In genomic region chr11:93585758-93586157, GRCh38 we compare ENCODE assay signal across 17 cellular contexts. TPM values are rescaled to one million over a fixed set of nuclear protein-coding genes. Genes with fewer than 3 reads are reported as not detected.
A peak's percentile ranks its signal among the peaks of the same experiment; 100 is the strongest.
DNase-seq lines count a peak whose midpoint lies in the region; ATAC-seq, FAIRE-seq and TF ChIP-seq lines count a peak whose summit lies in the region.
"Had no signal": no experiment of that assay in that cellular context is flagged by ENCODE, and none has a peak within 500 bp of the region (broad histone marks: within the 10 kb centered on the region; RNA-seq: fewer than 3 reads in every experiment).

No MANE protein-coding gene starts in this region.

- H3K36me3 Mint-ChIP-seq in stimulated activated effector memory CD8-positive, alpha-beta T cell treated with anti-CD3 and anti-CD28 coated beads, Interleukin-12 subunit alpha, Interleukin-12 subunit beta, amount 100 ng/mL, for 72 hours: no peaks in the 10 kb centered on the region
- H3K36me3 Mint-ChIP-seq: natural killer cell treated with Interleukin-12 subunit alpha and Interleukin-12 subunit beta and Interleukin-15 and Interleukin-18, amount 100 ng/mL, for 72 hours; stimulated activated memory B cell treated with anti-CD40 and anti-IgM and Interleukin-4, amounts not matched to agents 10 μg/mL and 1 μg/mL and 100 μg/mL, for 72 hours had no signal

- H3K27me3 ChIP-seq in mammary epithelial cell (ENCODE audit: insufficient read depth, low read length) (no peaks in the 10 kb centered on the region), HepG2 (ENCODE audit: control insufficient read depth in 1 of 2, insufficient read depth in 2 of 2, low read length in 2 of 2) (peaks cover 0 to 6% of the 10 kb centered on the region in 2 experiments; a peak in 2 of 5 replicates)

- TF ChIP-seq POLR2A in A549 (IDR thresholded peaks at IDR 0.05; ENCODE audit: low read length) (no peak), HepG2 (IDR thresholded peaks at IDR 0.05; ENCODE audit: insufficient read depth in 1 of 2, low read depth in 2 of 2, low read length in 2 of 2) (no peak)

- H3K27ac ChIP-seq in A549 (peak overlapping the region in 1 of 2 experiments; percentile 72; a peak in 3 of 6 replicates), mammary epithelial cell (ENCODE audit: insufficient read depth, low read depth, low read length) (no peak overlapping the region), HepG2 (ENCODE audit: extremely low read length, insufficient read depth, low read length) (no peak overlapping the region)
- H3K27ac ChIP-seq: KMS-11 had no signal

- H3K79me2 ChIP-seq in mammary epithelial cell (ENCODE audit: insufficient read depth, low read length) (no peaks in the 10 kb centered on the region), HepG2 (ENCODE audit: insufficient read depth, low read length) (no peaks in the 10 kb centered on the region)

- H3K36me3 ChIP-seq in mammary epithelial cell (ENCODE audit: insufficient read depth, low read length) (no peaks in the 10 kb centered on the region), HepG2 (replicated peaks in 1 of 2; ENCODE audit: control insufficient read depth in 1 of 2, insufficient read depth in 2 of 2, low read length in 2 of 2) (no peaks in the 10 kb centered on the region)

- ATAC-seq in A549: peak; percentile 86 to 97
- peak; percentile 65; the same call in 2 of the 3 replicates for ATAC-seq in HepG2
- no peak for ATAC-seq in stimulated activated effector memory CD8-positive, alpha-beta T cell treated with anti-CD3 and anti-CD28 coated beads, Interleukin-12 subunit alpha, Interleukin-12 subunit beta, amount 100 ng/mL, for 72 hours
- ATAC-seq: activated CD4-positive, CD25-positive, alpha-beta regulatory T cell treated with anti-CD3 and anti-CD28 coated beads, Interleukin-2, amount 50 U/mL, for 24 hours; natural killer cell treated with Interleukin-12 subunit alpha and Interleukin-12 subunit beta and Interleukin-15 and Interleukin-18, amount 100 ng/mL, for 72 hours; stimulated activated memory B cell treated with anti-CD40 and anti-IgM and Interleukin-4, amounts not matched to agents 10 μg/mL and 1 μg/mL and 100 μg/mL, for 72 hours had no signal

- in situ Hi-C loops in mammary epithelial cell (cut with MboI; ENCODE audit: low sequenced_read_pairs in 2 of 2): no loop called here
- in situ Hi-C loops in HepG2 (cut with HindIII; ENCODE audit: extremely low pct_ligation_motif_present, low pct_unique_long_range_greater_than_20kb): no loop called here

- no peak for TF ChIP-seq EP300 in A549 (IDR thresholded peaks at IDR 0.05)
- no peak for TF ChIP-seq EP300 in HepG2 (IDR thresholded peaks at IDR 0.05; ENCODE audit: low read depth in 2 of 2, low read length in 2 of 2)
- TF ChIP-seq EP300 in HepG2 (CRISPR knock-in tag; IDR thresholded peaks at IDR 0.05; ENCODE audit: borderline replicate concordance): no peak

- H3K4me3 Mint-ChIP-seq in stimulated activated effector memory CD8-positive, alpha-beta T cell treated with anti-CD3 and anti-CD28 coated beads, Interleukin-12 subunit alpha, Interleukin-12 subunit beta, amount 100 ng/mL, for 72 hours: no peak overlapping the region
- H3K4me3 Mint-ChIP-seq: natural killer cell treated with Interleukin-12 subunit alpha and Interleukin-12 subunit beta and Interleukin-15 and Interleukin-18, amount 100 ng/mL, for 72 hours; stimulated activated memory B cell treated with anti-CD40 and anti-IgM and Interleukin-4, amounts not matched to agents 10 μg/mL and 1 μg/mL and 100 μg/mL, for 72 hours had no signal

- no peak for TF ChIP-seq CTCF in A549 (IDR thresholded peaks at IDR 0.05)
- no peak for TF ChIP-seq CTCF in mammary epithelial cell (conservative IDR thresholded peaks at IDR 0.05 in 1 of 2, IDR thresholded peaks at IDR 0.05 in 1 of 2; ENCODE audit: extremely low read depth in 1 of 2, insufficient read depth in 1 of 2, low read depth in 1 of 2, low read length in 2 of 2)
- TF ChIP-seq CTCF in HepG2 (CRISPR knock-in tag; IDR thresholded peaks at IDR 0.05): no peak
- TF ChIP-seq CTCF in GM10248 (IDR thresholded peaks at IDR 0.05; ENCODE audit: control extremely low read depth, extremely low read depth, low read depth, missing control alignments): no peak

- H3K4me2 ChIP-seq in A549 (no peak overlapping the region), mammary epithelial cell (ENCODE audit: insufficient read depth, low read depth, low read length) (no peak overlapping the region), HepG2 (ENCODE audit: low read depth, low read length) (no peak overlapping the region)
- H3K4me2 ChIP-seq: KMS-11 had no signal

- H3K27ac Mint-ChIP-seq in stimulated activated effector memory CD8-positive, alpha-beta T cell treated with anti-CD3 and anti-CD28 coated beads, Interleukin-12 subunit alpha, Interleukin-12 subunit beta, amount 100 ng/mL, for 72 hours: no peak overlapping the region
- H3K27ac Mint-ChIP-seq: natural killer cell treated with Interleukin-12 subunit alpha and Interleukin-12 subunit beta and Interleukin-15 and Interleukin-18, amount 100 ng/mL, for 72 hours; stimulated activated memory B cell treated with anti-CD40 and anti-IgM and Interleukin-4, amounts not matched to agents 10 μg/mL and 1 μg/mL and 100 μg/mL, for 72 hours had no signal

- intact Hi-C loops in mammary epithelial cell (cut with micrococcal nuclease): no loop called here
- intact Hi-C loops in HepG2 (cut with micrococcal nuclease; ENCODE audit: unreplicated experiment): no loop called here

- H3K4me1 Mint-ChIP-seq in stimulated activated effector memory CD8-positive, alpha-beta T cell treated with anti-CD3 and anti-CD28 coated beads, Interleukin-12 subunit alpha, Interleukin-12 subunit beta, amount 100 ng/mL, for 72 hours: no peaks in the 10 kb centered on the region
- H3K4me1 Mint-ChIP-seq: stimulated activated memory B cell treated with anti-CD40 and anti-IgM and Interleukin-4, amounts not matched to agents 10 μg/mL and 1 μg/mL and 100 μg/mL, for 72 hours had no signal

- POLR2A ChIA-PET in A549 (lab: Yijun Ruan, JAX) (interaction anchor here (1.0 kb wide), 1 partner anchor 156 kb away, joined by 4 read pairs; the partner anchor contains the start of genes C11orf54 and TAF1D), HepG2 (lab: Yijun Ruan, JAX) (no interaction called here), GM10248 (lab: Yijun Ruan, JAX) (no interaction called here)

- H4K20me1 ChIP-seq in mammary epithelial cell (ENCODE audit: insufficient read depth, low read length): no peaks in the 10 kb centered on the region
- H4K20me1 ChIP-seq in HepG2 (ENCODE audit: insufficient read depth, low read length): no peaks in the 10 kb centered on the region

- H3K9ac ChIP-seq in mammary epithelial cell (ENCODE audit: insufficient read depth, low read length) (no peak overlapping the region), HepG2 (ENCODE audit: insufficient read depth, low read depth, low read length) (no peak overlapping the region)
- H3K9ac ChIP-seq: KMS-11 had no signal

- H3K9me3 ChIP-seq in A549 (no peaks in the 10 kb centered on the region), mammary epithelial cell (replicated peaks; ENCODE audit: insufficient read depth, low read length) (no peaks in the 10 kb centered on the region), HepG2 (ENCODE audit: low read length) (no peaks in the 10 kb centered on the region)

- CTCF ChIA-PET in A549 (lab: Yijun Ruan, JAX) (interaction anchor here (1.2 kb wide), 1 partner anchor 351 kb away, joined by 3 read pairs; no protein-coding TSS in a partner anchor), mammary epithelial cell (lab: Charles Lee; ENCODE audit: low non-redundant PET) (no interaction called here), HepG2 (lab: Yijun Ruan, JAX; ENCODE audit: low intra/inter-chr PET ratio, low total read pairs) (no interaction called here), GM10248 (lab: Yijun Ruan, JAX) (interaction anchor here (1.9 kb wide), 2 partner anchors 8 to 351 kb away, joined by 5 to 6 read pairs; no protein-coding TSS in a partner anchor)

- H3K4me1 ChIP-seq in A549: peaks cover 9% of the 10 kb centered on the region; the same call in 2 of the 3 replicates
- H3K4me1 ChIP-seq in mammary epithelial cell (ENCODE audit: insufficient read depth, low read length): no peaks in the 10 kb centered on the region
- peaks cover 22% of the 10 kb centered on the region for H3K4me1 ChIP-seq in HepG2 (ENCODE audit: insufficient read depth, low read length)

- TF ChIP-seq RAD21 in A549 (conservative IDR thresholded peaks at IDR 0.05 in 1 of 2, IDR thresholded peaks at IDR 0.05 in 1 of 2) (no peak), HepG2 (CRISPR knock-in tag; IDR thresholded peaks at IDR 0.05) (no peak)

- no peak overlapping the region for H2AFZ ChIP-seq in mammary epithelial cell (ENCODE audit: low read depth, low read length)
- no peak overlapping the region for H2AFZ ChIP-seq in HepG2 (ENCODE audit: low read length)

- BruUV-seq in mammary epithelial cell (replicated peaks; lab: Mats Ljungman, UMichigan) (no TSS peak), HepG2 (replicated peaks; lab: Mats Ljungman, UMichigan) (no TSS peak)

- no peak for FAIRE-seq in A549 (lab: Jason Lieb, UNC)
- no peak for FAIRE-seq in HepG2 (lab: Jason Lieb, UNC)

- DNase-seq in A549 (ENCODE audit: low read depth in 1 of 2, low spot score in 1 of 2) (peak; percentile 19 to 33), HuH-7 (ENCODE audit: low spot score) (peak; percentile 37), mammary epithelial cell (peak; percentile 49), HepG2 (ENCODE audit: low spot score) (no peak), GM10248 (ENCODE audit: extremely low spot score) (no peak)
- no peak for DNase-seq in stimulated activated naive CD4-positive, alpha-beta T cell (lab: John Stamatoyannopoulos, UW)
- no peak for DNase-seq in activated CD8-positive, alpha-beta memory T cell treated with anti-CD3 and anti-CD28 coated beads, Interleukin-2, amount 50 U/mL, for 4 hours
- DNase-seq in stimulated activated effector memory CD8-positive, alpha-beta T cell treated with anti-CD3 and anti-CD28 coated beads, Interleukin-12 subunit alpha, Interleukin-12 subunit beta, amount 100 ng/mL, for 72 hours (ENCODE audit: low spot score in 2 of 2): no peak
- DNase-seq: dermis blood vessel endothelial cell; GOT3; NCI-H2227 treated with DMSO at 0.1 percent for 48 hours; SIG-M5; stimulated activated CD4-positive, alpha-beta T cell treated with anti-CD3 and anti-CD28 coated beads, Interleukin-15, amount 100 ng/mL, for 24 hours had no signal

- dilution Hi-C loops in mammary epithelial cell (cut with HindIII; ENCODE audit: low sequenced_read_pairs): no loop called here

- no peak overlapping the region for H3K4me3 ChIP-seq in A549
- H3K4me3 ChIP-seq in mammary epithelial cell (replicated peaks in 1 of 3; ENCODE audit: insufficient read depth in 1 of 3, low read depth in 2 of 3, low read length in 3 of 3): no peak overlapping the region
- H3K4me3 ChIP-seq in HepG2 (replicated peaks in 1 of 3; ENCODE audit: insufficient read depth in 1 of 3, low read depth in 2 of 3, low read length in 3 of 3): no peak overlapping the region

- H3K9me3 Mint-ChIP-seq in stimulated activated effector memory CD8-positive, alpha-beta T cell treated with anti-CD3 and anti-CD28 coated beads, Interleukin-12 subunit alpha, Interleukin-12 subunit beta, amount 100 ng/mL, for 72 hours: no peaks in the 10 kb centered on the region
- H3K9me3 Mint-ChIP-seq: natural killer cell treated with Interleukin-12 subunit alpha and Interleukin-12 subunit beta and Interleukin-15 and Interleukin-18, amount 100 ng/mL, for 72 hours had no signal

RNA-seq across cellular contexts. Expression of gene SMCO4, which starts 42.6 kb away (rescaled TPM):
- polyA plus RNA-seq in A549 (2011; rRNA removed): 10.7 and 11.9 TPM in 2 replicates
- polyA plus RNA-seq in A549 (2012; cell fraction: cytosol; rRNA removed): 21.4 and 22.4 TPM in 2 replicates
- polyA plus RNA-seq in A549 (2012; cell fraction: nucleus; rRNA removed): 13.9 and 15.2 TPM in 2 replicates
- polyA plus RNA-seq in A549 (2017; fragmentation: RNase III; extraction: RNeasy Plus Mini Kit Qiagen cat#74134 plus additional on column Dnase treatment): 13.4 to 14.8 TPM (median 14.4 TPM) in 3 replicates
- 2.1 and 2.8 TPM in 2 replicates for polyA minus RNA-seq in A549 (2011; rRNA and poly(A)+ RNA removed)
- total RNA-seq in mammary epithelial cell: 1 to 10 TPM; 2.2 to 3.6 TPM
- polyA plus RNA-seq in mammary epithelial cell: 3.6 TPM
- 6.1 TPM for polyA minus RNA-seq in mammary epithelial cell
- total RNA-seq in HepG2 (2016; rRNA removed; fragmentation: Illumina TruSeq; extraction: Trizol): 26.8 and 28.5 TPM in 2 replicates
- total RNA-seq in HepG2 (2016; cell fraction: cytosol; rRNA removed; fragmentation: Illumina TruSeq; extraction: Trizol; ENCODE audit: low read depth): 32.8 and 44.9 TPM in 2 replicates
- total RNA-seq in HepG2 (2016; cell fraction: insoluble cytoplasmic fraction; rRNA removed; fragmentation: Illumina TruSeq; extraction: Trizol): 24.0 and 27.8 TPM in 2 replicates
- total RNA-seq in HepG2 (2016; cell fraction: membrane; rRNA removed; fragmentation: Illumina TruSeq; extraction: Trizol): 39.9 and 58.1 TPM in 2 replicates
- 9.4 and 14.7 TPM in 2 replicates for total RNA-seq in HepG2 (2016; cell fraction: nucleus; rRNA removed; fragmentation: Illumina TruSeq; extraction: Trizol)
- 10.6 and 11.7 TPM in 2 replicates for polyA plus RNA-seq in HepG2 (2011; rRNA removed)
- polyA plus RNA-seq in HepG2 (2011; cell fraction: cytosol; rRNA removed): 8.0 and 8.3 TPM in 2 replicates
- 7.7 and 10.0 TPM in 2 replicates for polyA plus RNA-seq in HepG2 (2011; cell fraction: nucleus; rRNA removed)
- 19.1 and 21.9 TPM in 2 replicates for polyA plus RNA-seq in HepG2 (2012)
- 45.6 and 73.6 TPM in 2 replicates for polyA plus RNA-seq in HepG2 (2016; cell fraction: cytosol; fragmentation: Illumina TruSeq; extraction: Trizol; ENCODE audit: low read depth)
- polyA plus RNA-seq in HepG2 (2016; cell fraction: insoluble cytoplasmic fraction; fragmentation: Illumina TruSeq; extraction: Trizol; ENCODE audit: low read depth): 34.5 and 47.2 TPM in 2 replicates
- polyA plus RNA-seq in HepG2 (2016; cell fraction: membrane; fragmentation: Illumina TruSeq; extraction: Trizol; ENCODE audit: low read depth): 48.5 and 75.7 TPM in 2 replicates
- 26.9 and 36.1 TPM in 2 replicates for polyA plus RNA-seq in HepG2 (2016; cell fraction: nucleus; fragmentation: Illumina TruSeq; extraction: Trizol; ENCODE audit: insufficient read depth, low read depth)
- polyA minus RNA-seq in HepG2 (2011; rRNA and poly(A)+ RNA removed; ENCODE audit: low replicate concordance): 1.9 and 16.7 TPM in 2 replicates
- 3.5 TPM in 1 of 2 replicates, not detected in the other for polyA minus RNA-seq in HepG2 (2011; cell fraction: cytosol; rRNA and poly(A)+ RNA removed)
- 2.2 and 6.6 TPM in 2 replicates for polyA minus RNA-seq in HepG2 (2011; cell fraction: nucleus; rRNA and poly(A)+ RNA removed)

Comparison
In these comparisons a context has a peak if more than half of its experiments do, and no peak if none do; other contexts are left out.
1. DNase-seq: peak in A549 (2 of 2), HuH-7 (single experiment) and mammary epithelial cell (single experiment); none in HepG2 (single experiment), stimulated activated naive CD4-positive, alpha-beta T cell (0 of 6), activated CD8-positive, alpha-beta memory T cell treated with anti-CD3 and anti-CD28 coated beads, Interleukin-2, amount 50 U/mL, for 4 hours (single experiment), GM10248 (single experiment) and stimulated activated effector memory CD8-positive, alpha-beta T cell treated with anti-CD3 and anti-CD28 coated beads, Interleukin-12 subunit alpha, Interleukin-12 subunit beta, amount 100 ng/mL, for 72 hours (0 of 2).
2. CTCF ChIA-PET loops: an anchor here in A549 (1.2 kb wide) and GM10248 (1.9 kb wide); none called in mammary epithelial cell and HepG2.
3. Of the 38 proteins assayed by ChIP-seq in both HepG2 and A549: peak only in HepG2: none; only in A549: none; in both: MAFK; in neither: 37.